ENCODE assay signal across 34 cellular contexts in the genomic region with DNA sequence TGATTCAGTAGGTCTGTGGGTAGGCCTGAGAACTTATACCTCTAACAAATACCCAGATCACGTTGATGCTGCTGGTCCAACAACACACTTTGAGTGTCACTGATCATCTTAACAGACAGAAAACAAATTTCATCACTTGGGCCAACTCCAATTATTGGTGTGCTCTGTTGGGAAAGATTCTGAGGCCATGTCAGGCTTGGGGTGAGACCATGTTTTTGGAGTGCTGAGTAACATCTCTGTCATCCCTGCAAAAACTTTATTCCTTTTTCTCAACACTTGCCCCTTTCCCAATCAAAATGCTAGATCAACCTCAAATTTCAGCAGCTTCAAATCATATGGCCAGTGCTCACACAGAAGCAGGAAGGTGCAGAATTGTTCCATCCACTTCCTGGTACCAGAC.
"Had no signal": no experiment of that assay in that cellular context is flagged by ENCODE, and none has a peak within 500 bp of the region (broad histone marks: within the 10 kb centered on the region; RNA-seq: fewer than 3 reads in every experiment).

No MANE protein-coding gene starts in this region.

- H2AFZ ChIP-seq: hepatocyte had no signal

- DNase-seq: activated CD4-positive, alpha-beta memory T cell treated with anti-CD3 and anti-CD28 coated beads for 36 hours; activated CD4-positive, alpha-beta T cell treated with anti-CD3 and anti-CD28 coated beads for 48 hours; activated CD8-positive, alpha-beta memory T cell treated with anti-CD3 and anti-CD28 coated beads, Interleukin-2, amount 50 U/mL, for 4 hours; activated effector memory CD4-positive, alpha-beta T cell treated with anti-CD3 and anti-CD28 coated beads, Interleukin-2, amount 50 U/mL, for 16 hours; activated naive CD4-positive, alpha-beta T cell treated with anti-CD3 and anti-CD28 coated beads for 36 hours; activated naive CD8-positive, alpha-beta T cell treated with anti-CD3 and anti-CD28 coated beads for 36 hours; activated T-cell treated with anti-CD3 and anti-CD28 coated beads, Interleukin-2, amount 50 U/mL, for 1 hour; effector CD8-positive, alpha-beta T cell; esophagus squamous epithelium; islet precursor cell; left colon; naive B cell; nephron progenitor cell; pancreas; retina; sigmoid colon; stimulated activated CD4-positive, alpha-beta T cell treated with anti-CD3 and anti-CD28 coated beads, Interleukin-15, amount 100 ng/mL, for 24 hours; stimulated activated CD4-positive, alpha-beta T cell treated with anti-CD3 and anti-CD28 coated beads, Interleukin-2, amount 100 ng/mL, for 24 hours; stimulated activated naive B cell treated with anti-CD40 and anti-IgM and Interleukin-4, amounts not matched to agents 10 μg/mL and 1 μg/mL and 100 μg/mL, for 72 hours; SW 1271; T1000; trophoblast cell; WERI-Rb-1 had no signal

- H3K4me2 ChIP-seq: hepatocyte had no signal

- H3K79me2 ChIP-seq: hepatocyte had no signal

- H3K27me3 ChIP-seq: esophagus squamous epithelium, gastroesophageal sphincter, hepatocyte, neutrophil, pancreas, sigmoid colon, suprapubic skin had no signal

- H3K9me3 ChIP-seq: esophagus squamous epithelium, gastroesophageal sphincter, neutrophil, pancreas, prostate gland, sigmoid colon, suprapubic skin had no signal

- H3K27ac ChIP-seq: epithelial cell of prostate, esophagus squamous epithelium, gastroesophageal sphincter, hepatocyte, neutrophil, pancreas, prostate gland, sigmoid colon, suprapubic skin, WERI-Rb-1 had no signal

- H3K4me1 Mint-ChIP-seq: activated naive CD8-positive, alpha-beta T cell treated with anti-CD3 and anti-CD28 coated beads for 36 hours; central memory CD8-positive, alpha-beta T cell; naive B cell; nephron progenitor cell; stimulated activated naive B cell treated with anti-CD40 and anti-IgM and Interleukin-4, amounts not matched to agents 10 μg/mL and 1 μg/mL and 100 μg/mL, for 72 hours had no signal

- H3K4me1 ChIP-seq: esophagus squamous epithelium, prostate gland had no signal

- H3K9me3 Mint-ChIP-seq: activated CD4-positive, alpha-beta memory T cell treated with anti-CD3 and anti-CD28 coated beads for 36 hours; activated naive CD4-positive, alpha-beta T cell treated with anti-CD3 and anti-CD28 coated beads for 36 hours; activated naive CD8-positive, alpha-beta T cell treated with anti-CD3 and anti-CD28 coated beads for 36 hours; activated T-helper 1 cell treated with anti-CD3 and anti-CD28 coated beads, Interleukin-12 subunit alpha, Interleukin-12 subunit beta, Interleukin-2, Interleukin-4 antibody, amounts not matched to agents 30 ng/mL and 10 ng/mL and 1 ng/mL, durations not matched to agents 14 hours and 24 hours and 36 hours; mesothelial cell of epicardium; naive B cell; nephron progenitor cell; stimulated activated naive B cell treated with anti-CD40 and anti-IgM and Interleukin-4, amounts not matched to agents 10 μg/mL and 1 μg/mL and 100 μg/mL, for 72 hours; T-helper 1 cell treated with Interleukin-12 subunit alpha and Interleukin-12 subunit beta and Interleukin-4 antibody, amounts not matched to agents 30 μg/mL and 1 μg/mL, for 36 hours had no signal

- H3K4me3 ChIP-seq: esophagus squamous epithelium, gastroesophageal sphincter, hepatocyte, pancreas, prostate gland, sigmoid colon, suprapubic skin had no signal

- H3K27me3 Mint-ChIP-seq: central memory CD8-positive, alpha-beta T cell had no signal

- ATAC-seq: activated CD4-positive, CD25-positive, alpha-beta regulatory T cell treated with anti-CD3 and anti-CD28 coated beads, Interleukin-2, amount 50 U/mL, for 24 hours; gastroesophageal sphincter; left colon; pancreas; stimulated activated naive B cell treated with anti-CD40 and anti-IgM and Interleukin-4, amounts not matched to agents 10 μg/mL and 1 μg/mL and 100 μg/mL, for 72 hours had no signal

- H3K36me3 ChIP-seq: esophagus squamous epithelium, gastroesophageal sphincter, neutrophil, pancreas, prostate gland, sigmoid colon, suprapubic skin, WERI-Rb-1 had no signal

- H3K36me3 Mint-ChIP-seq: activated CD4-positive, alpha-beta memory T cell treated with anti-CD3 and anti-CD28 coated beads for 36 hours; activated naive CD8-positive, alpha-beta T cell treated with anti-CD3 and anti-CD28 coated beads for 36 hours; mesothelial cell of epicardium; naive B cell; stimulated activated naive B cell treated with anti-CD40 and anti-IgM and Interleukin-4, amounts not matched to agents 10 μg/mL and 1 μg/mL and 100 μg/mL, for 72 hours had no signal

- H3K4me3 Mint-ChIP-seq: activated CD4-positive, alpha-beta memory T cell treated with anti-CD3 and anti-CD28 coated beads for 36 hours; activated naive CD4-positive, alpha-beta T cell treated with anti-CD3 and anti-CD28 coated beads for 36 hours; activated naive CD8-positive, alpha-beta T cell treated with anti-CD3 and anti-CD28 coated beads for 36 hours; activated T-helper 1 cell treated with anti-CD3 and anti-CD28 coated beads, Interleukin-12 subunit alpha, Interleukin-12 subunit beta, Interleukin-2, Interleukin-4 antibody, amounts not matched to agents 30 ng/mL and 10 ng/mL and 1 ng/mL, durations not matched to agents 14 hours and 24 hours and 36 hours; central memory CD8-positive, alpha-beta T cell; mesothelial cell of epicardium; naive B cell; nephron progenitor cell; stimulated activated naive B cell treated with anti-CD40 and anti-IgM and Interleukin-4, amounts not matched to agents 10 μg/mL and 1 μg/mL and 100 μg/mL, for 72 hours; T-helper 1 cell treated with Interleukin-12 subunit alpha and Interleukin-12 subunit beta and Interleukin-4 antibody, amounts not matched to agents 30 μg/mL and 1 μg/mL, for 36 hours had no signal

- H3K27ac Mint-ChIP-seq: activated CD4-positive, alpha-beta memory T cell treated with anti-CD3 and anti-CD28 coated beads for 36 hours; activated naive CD4-positive, alpha-beta T cell treated with anti-CD3 and anti-CD28 coated beads for 36 hours; activated naive CD8-positive, alpha-beta T cell treated with anti-CD3 and anti-CD28 coated beads for 36 hours; activated T-helper 1 cell treated with anti-CD3 and anti-CD28 coated beads, Interleukin-12 subunit alpha, Interleukin-12 subunit beta, Interleukin-2, Interleukin-4 antibody, amounts not matched to agents 30 ng/mL and 10 ng/mL and 1 ng/mL, durations not matched to agents 14 hours and 24 hours and 36 hours; mesothelial cell of epicardium; naive B cell; nephron progenitor cell; stimulated activated naive B cell treated with anti-CD40 and anti-IgM and Interleukin-4, amounts not matched to agents 10 μg/mL and 1 μg/mL and 100 μg/mL, for 72 hours; T-helper 1 cell treated with Interleukin-12 subunit alpha and Interleukin-12 subunit beta and Interleukin-4 antibody, amounts not matched to agents 30 μg/mL and 1 μg/mL, for 36 hours had no signal
